8 cellular contexts compared by ENCODE assay signal in the genomic region with DNA sequence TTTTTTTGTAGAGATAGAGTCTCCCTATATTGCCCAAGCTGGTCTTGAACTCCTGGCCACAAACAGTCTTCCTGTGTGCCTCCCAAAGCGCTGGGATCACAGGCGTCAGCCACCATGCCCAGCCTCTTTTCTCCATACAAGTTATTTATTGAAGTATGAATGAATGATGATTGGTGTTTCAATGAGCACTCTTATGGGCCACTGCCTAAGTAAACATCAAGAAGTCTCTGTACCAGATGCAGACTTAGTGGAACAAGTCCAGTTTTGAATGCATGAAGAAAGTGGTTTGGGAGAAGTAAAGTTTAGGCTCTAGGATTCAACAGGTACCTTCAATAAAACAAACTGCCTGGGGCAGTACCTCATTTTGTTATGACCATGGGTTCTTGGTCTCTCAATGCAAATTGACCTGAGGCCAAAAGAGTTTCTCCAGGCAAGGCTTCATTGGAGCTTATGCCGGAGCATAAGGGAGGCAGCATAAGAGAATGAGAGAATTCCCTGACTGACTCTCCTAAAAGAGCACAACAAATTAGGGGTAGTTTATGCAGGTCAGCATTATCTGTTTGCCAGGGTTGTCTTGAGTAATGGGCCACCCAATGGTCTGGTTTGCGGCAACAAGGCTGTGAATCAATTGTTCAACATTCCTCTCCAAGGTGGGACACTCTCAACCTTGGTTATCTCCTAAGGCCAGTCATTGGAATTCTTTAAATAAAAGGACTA. TPM values are rescaled to one million over a fixed set of nuclear protein-coding genes. Genes with fewer than 3 reads are reported as not detected.
DNase-seq lines count a peak whose midpoint lies in the region; ATAC-seq and TF ChIP-seq lines count a peak whose summit lies in the region.

No MANE protein-coding gene starts in this region.

- TF ChIP-seq POLR2A in right lobe of liver (IDR thresholded peaks at IDR 0.05) (no peak), tibial nerve (IDR thresholded peaks at IDR 0.05) (no peak)

- WGBS in right lobe of liver (ENCODE audit: insufficient coverage, low coverage, low lambda C conversion rate, missing lambda C conversion rate), result 78% methylated on average over 2 of the region's 4 CpGs
- WGBS in tibial nerve, 2 donors, result 93% methylated on average over 4 of the region's 4 CpGs

- TF ChIP-seq EP300 in tibial nerve (IDR thresholded peaks at IDR 0.05), result no peak

- no peaks in the 10 kb centered on the region for H3K27me3 Mint-ChIP-seq in activated naive CD4-positive, alpha-beta T cell treated with anti-CD3 and anti-CD28 coated beads for 36 hours (ENCODE audit: low read depth)

- H3K27ac ChIP-seq in right lobe of liver, result peak overlapping the region in 2 of 3 donors; percentile 87 to 98
- peak overlapping the region in 3 of 4 donors; percentile 88 to 99 (median 98) for H3K27ac ChIP-seq in tibial nerve

- no peaks in the 10 kb centered on the region for H3K9me3 Mint-ChIP-seq in activated naive CD4-positive, alpha-beta T cell treated with anti-CD3 and anti-CD28 coated beads for 36 hours
- no peaks in the 10 kb centered on the region for H3K9me3 Mint-ChIP-seq in activated naive CD4-positive, alpha-beta T cell treated with anti-CD3 and anti-CD28 coated beads, Interleukin-2, amount 50 U/mL, for 72 hours

- intact Hi-C loops in activated naive CD4-positive, alpha-beta T cell treated with anti-CD3 and anti-CD28 coated beads for 36 hours (cut with micrococcal nuclease), result loop anchor here (1.0 to 5.0 kb wide), 6 partner anchors 19 to 537 kb away; a partner anchor contains a TSS
- intact Hi-C loops in right lobe of liver (cut with DNase I), result no loop called here

- no peak for DNase-seq in activated naive CD4-positive, alpha-beta T cell treated with anti-CD3 and anti-CD28 coated beads for 36 hours
- DNase-seq in activated naive CD4-positive, alpha-beta T cell treated with Interleukin-2 at 50 U/mL for 16 hours, result no peak
- no peak for DNase-seq in activated naive CD4-positive, alpha-beta T cell treated with anti-CD3 and anti-CD28 coated beads, Interleukin-2, amount 50 U/mL, for 72 hours (ENCODE audit: low spot score in 2 of 2)
- DNase-seq in right lobe of liver (no peak), tibial nerve (ENCODE audit: low spot score in 2 of 2) (no peak), T1000 (lab: John Stamatoyannopoulos, UW) (no peak), OCI-M2 (lab: John Stamatoyannopoulos, UW; ENCODE audit: unreplicated experiment) (no peak)

- CTCF ChIA-PET in activated naive CD4-positive, alpha-beta T cell treated with anti-CD3 and anti-CD28 coated beads for 36 hours (lab: Charles Lee), result interaction anchor here (0.5 to 2.4 kb wide), 7 partner anchors 15 to 286 kb away, joined by 3 to 13 read pairs (median 4); a partner anchor contains a TSS

- peak overlapping the region in 1 of 3 donors; percentile 98 for H3K4me3 ChIP-seq in right lobe of liver
- H3K4me3 ChIP-seq in tibial nerve, result peak overlapping the region in 1 of 4 donors; percentile 99

- peak overlapping the region; percentile 85 for H3K4me3 Mint-ChIP-seq in activated naive CD4-positive, alpha-beta T cell treated with anti-CD3 and anti-CD28 coated beads for 36 hours

- no peaks in the 10 kb centered on the region for H3K36me3 Mint-ChIP-seq in activated naive CD4-positive, alpha-beta T cell treated with anti-CD3 and anti-CD28 coated beads for 36 hours (ENCODE audit: low read depth)
- peaks cover 16 to 19% of the 10 kb centered on the region in 2 donors for H3K36me3 Mint-ChIP-seq in activated naive CD4-positive, alpha-beta T cell treated with anti-CD3 and anti-CD28 coated beads, Interleukin-2, amount 50 U/mL, for 72 hours

- H3K4me1 Mint-ChIP-seq in activated naive CD4-positive, alpha-beta T cell treated with anti-CD3 and anti-CD28 coated beads for 36 hours (ENCODE audit: low read depth), result peaks cover 44% of the 10 kb centered on the region

- ATAC-seq in activated naive CD4-positive, alpha-beta T cell treated with anti-CD3 and anti-CD28 coated beads, Interleukin-2, amount 50 U/mL, for 72 hours, result no peak
- ATAC-seq in right lobe of liver (no peak), GM18870 (IDR thresholded peaks at IDR 0.05; ENCODE audit: unreplicated experiment) (no peak)

- H3K27me3 ChIP-seq in right lobe of liver (no peaks in the 10 kb centered on the region), tibial nerve (no peaks in the 10 kb centered on the region)

- H3K9me3 ChIP-seq in right lobe of liver, result no peaks in the 10 kb centered on the region
- no peaks in the 10 kb centered on the region for H3K9me3 ChIP-seq in tibial nerve

- H3K27ac Mint-ChIP-seq in activated naive CD4-positive, alpha-beta T cell treated with anti-CD3 and anti-CD28 coated beads for 36 hours, result peak overlapping the region; percentile 88
- peak overlapping the region; percentile 95 to 96 for H3K27ac Mint-ChIP-seq in activated naive CD4-positive, alpha-beta T cell treated with anti-CD3 and anti-CD28 coated beads, Interleukin-2, amount 50 U/mL, for 72 hours

- H3K36me3 ChIP-seq in right lobe of liver, result no peaks in the 10 kb centered on the region
- H3K36me3 ChIP-seq in tibial nerve, result peaks cover 0 to 5% (median 0%) of the 10 kb centered on the region in 3 donors

- H3K4me1 ChIP-seq in right lobe of liver (peaks cover 0 to 13% (median 5%) of the 10 kb centered on the region in 4 donors), tibial nerve (peaks cover 0 to 40% (median 17%) of the 10 kb centered on the region in 4 donors)

- TF ChIP-seq CTCF in right lobe of liver (IDR thresholded peaks at IDR 0.05) (no peak), tibial nerve (IDR thresholded peaks at IDR 0.05) (no peak)

RNA-seq across cellular contexts. Expression of a gene that starts 1.1 kb away (rescaled TPM):
- total RNA-seq in activated naive CD4-positive, alpha-beta T cell treated with anti-CD3 and anti-CD28 coated beads for 36 hours, result 10 to 100 TPM; 29.5 to 33.4 TPM
- total RNA-seq in activated naive CD4-positive, alpha-beta T cell treated with anti-CD3 and anti-CD28 coated beads, Interleukin-2, amount 50 U/mL, for 72 hours, result 10 to 100 TPM; 21.4 to 29.0 TPM
- total RNA-seq in right lobe of liver (10 to 100 TPM; 13.8 to 36.3 (median 22.5) TPM), tibial nerve (100 to 1,000 TPM in 1 of 4 donors, 10 to 100 TPM in 3; 41.8 to 111 (median 72.6) TPM)

RNA-seq across cellular contexts. Expression of a gene that starts 19.8 kb away (rescaled TPM):
- total RNA-seq in activated naive CD4-positive, alpha-beta T cell treated with anti-CD3 and anti-CD28 coated beads for 36 hours, result 1 to 10 TPM; 9.2 to 9.7 TPM
- 10 to 100 TPM in 1 of 2 donors, 1 to 10 TPM in 1; 8.4 to 17.7 TPM for total RNA-seq in activated naive CD4-positive, alpha-beta T cell treated with anti-CD3 and anti-CD28 coated beads, Interleukin-2, amount 50 U/mL, for 72 hours
- 1 to 10 TPM; 5.4 to 8.2 (median 6.7) TPM for total RNA-seq in right lobe of liver
- total RNA-seq in tibial nerve, result 10 to 100 TPM; 16.5 to 28.8 (median 21.2) TPM

RNA-seq across cellular contexts. Expression of a gene that starts 48.7 kb away (rescaled TPM):
- total RNA-seq in activated naive CD4-positive, alpha-beta T cell treated with anti-CD3 and anti-CD28 coated beads for 36 hours, result 10 to 100 TPM; 68.1 to 78.4 TPM
- total RNA-seq in activated naive CD4-positive, alpha-beta T cell treated with anti-CD3 and anti-CD28 coated beads, Interleukin-2, amount 50 U/mL, for 72 hours, result 10 to 100 TPM; 73.5 to 79.1 TPM
- total RNA-seq in right lobe of liver (100 to 1,000 TPM in 5 of 6 experiments, 10 to 100 TPM in 1; 95.9 to 209 (median 157) TPM), tibial nerve (10 to 100 TPM; 29.3 to 61.8 (median 59.5) TPM)
